Comparison of ENCODE assay signal across 8 cellular contexts in the genomic region with DNA sequence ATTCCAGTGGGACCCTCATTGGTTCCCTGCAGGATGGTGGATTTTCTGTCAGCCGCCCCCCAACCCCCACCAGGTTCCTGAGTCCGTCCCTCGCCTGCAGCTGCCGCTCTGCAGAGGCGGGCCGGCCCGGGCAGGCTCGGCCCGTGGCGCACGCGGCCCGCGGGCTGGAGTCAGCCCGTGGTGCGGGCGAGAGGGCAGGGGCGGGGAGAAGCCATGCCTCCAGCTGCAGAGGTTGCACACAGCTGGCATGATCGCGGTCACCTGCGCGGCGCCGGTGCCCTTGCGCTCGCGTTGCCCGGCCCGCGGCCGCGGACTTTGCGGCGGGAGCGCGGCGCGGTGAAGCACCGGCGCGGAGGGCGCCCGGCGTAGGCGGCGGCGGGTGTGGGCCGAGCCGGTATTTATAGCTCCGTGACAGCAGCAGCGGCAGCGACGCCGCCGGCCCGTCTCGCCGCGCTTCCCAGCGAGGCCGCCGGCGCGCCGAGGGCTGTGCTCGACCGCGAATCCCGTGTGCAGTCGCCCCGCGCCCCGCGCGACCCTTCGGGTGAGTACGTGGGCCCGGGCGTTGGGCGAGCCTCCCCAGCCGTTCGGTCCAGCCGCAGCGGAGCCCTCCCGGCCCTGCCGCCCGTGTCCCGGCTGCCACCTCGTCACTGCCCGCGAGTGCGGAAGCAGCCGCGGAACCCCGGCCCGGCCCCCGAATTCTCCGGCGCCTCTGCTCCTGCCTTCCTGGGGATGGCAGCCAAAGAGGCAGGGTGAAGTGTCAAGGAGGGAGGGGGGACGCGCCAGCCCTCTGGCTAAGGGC. TPM values are rescaled to one million over a fixed set of nuclear protein-coding genes. Genes with fewer than 3 reads are reported as not detected.
DNase-seq lines count a peak whose midpoint lies in the region; ATAC-seq and TF ChIP-seq lines count a peak whose summit lies in the region.

Gene TMEM117, plus strand, starts transcription at position 426 of the 799 bp plus-strand sequence.

- DNase-seq in NCI-H526 treated with DMSO at 0.1 percent for 48 hours (lab: John Stamatoyannopoulos, UW): peak; percentile 81
- peak; percentile 59 for DNase-seq in activated CD8-positive, alpha-beta memory T cell treated with anti-CD3 and anti-CD28 coated beads, Interleukin-2, amount 50 U/mL, for 4 hours
- DNase-seq in endothelial cell (ENCODE audit: low spot score): peak; percentile 48
- peak; percentile 69 to 82 (median 82) for DNase-seq in mucosa of descending colon
- DNase-seq in stimulated activated CD8-positive, alpha-beta memory T cell treated with anti-CD3 and anti-CD28 coated beads, Interleukin-4, amount 100 ng/mL, for 4 hours (ENCODE audit: low read depth in 2 of 2, low spot score in 1 of 2): peak; percentile 9 to 13

- no peaks in the 10 kb centered on the region for H3K9me3 Mint-ChIP-seq in endothelial cell (ENCODE audit: unreplicated experiment)

- peaks cover 3% of the 10 kb centered on the region for H3K27me3 Mint-ChIP-seq in endothelial cell (ENCODE audit: unreplicated experiment)

- H3K27me3 ChIP-seq in ACC112 (ENCODE audit: insufficient read depth, low read length): no peaks in the 10 kb centered on the region

- H3K27ac Mint-ChIP-seq in endothelial cell (ENCODE audit: unreplicated experiment): peak within 1 kb of the TSS; percentile 44

- peak within 1 kb of the TSS; percentile 52; the same call in 1 of the 2 replicates for H3K27ac ChIP-seq in ACC112 (ENCODE audit: low read depth, low read length)

- no peak for TF ChIP-seq CTCF in endothelial cell (IDR thresholded peaks at IDR 0.05; ENCODE audit: unreplicated experiment)
- no peak for TF ChIP-seq CTCF in mucosa of descending colon (IDR thresholded peaks at IDR 0.05)

- no peaks in the 10 kb centered on the region for H3K36me3 ChIP-seq in ACC112 (ENCODE audit: insufficient read depth, low read length)
- no peaks in the 10 kb centered on the region for H3K36me3 ChIP-seq in mucosa of descending colon (ENCODE audit: low read depth)

- peaks cover 6% of the 10 kb centered on the region for H3K36me3 Mint-ChIP-seq in endothelial cell (ENCODE audit: low read depth, unreplicated experiment)

- H3K79me2 ChIP-seq in ACC112 (ENCODE audit: control insufficient read depth, insufficient read depth, low read length, unreplicated experiment): no peaks in the 10 kb centered on the region

- H3K4me1 Mint-ChIP-seq in endothelial cell (ENCODE audit: unreplicated experiment): peaks cover 18% of the 10 kb centered on the region

- H3K4me1 ChIP-seq in ACC112 (ENCODE audit: control insufficient read depth, insufficient read depth, low read length, unreplicated experiment) (peaks cover 5% of the 10 kb centered on the region), mucosa of descending colon (ENCODE audit: low read depth) (peaks cover 5% of the 10 kb centered on the region)

- H3K4me3 ChIP-seq in ACC112 (ENCODE audit: low read depth, low read length) (peak within 1 kb of the TSS; percentile 93), mucosa of descending colon (peak within 1 kb of the TSS; percentile 65)

- intact Hi-C loops in mucosa of descending colon (cut with DNase I, micrococcal nuclease): loop anchor here in 1 of 2 donors (5.0 kb wide), 1 partner anchor 79 kb away; the partner anchor contains the start of genes IRAK4 and PUS7L

- peak; percentile 72 for ATAC-seq in GM18520 (IDR thresholded peaks at IDR 0.05; ENCODE audit: unreplicated experiment)
- ATAC-seq in HG03025 (IDR thresholded peaks at IDR 0.05; ENCODE audit: low FRiP score, unreplicated experiment): peak; percentile 80
- peak; percentile 92 for ATAC-seq in mucosa of descending colon

- H2AFZ ChIP-seq in ACC112 (ENCODE audit: low read length, unreplicated experiment): peak within 1 kb of the TSS; percentile 94

- no peaks in the 10 kb centered on the region for H3K9me3 ChIP-seq in mucosa of descending colon

- peak within 1 kb of the TSS; percentile 94 for H3K4me3 Mint-ChIP-seq in endothelial cell (ENCODE audit: unreplicated experiment)

RNA-seq across cellular contexts. Expression of gene TMEM117, which starts in this region (rescaled TPM):
- 0.80 TPM for total RNA-seq in endothelial cell (ENCODE audit: unreplicated experiment)
- total RNA-seq in mucosa of descending colon: 10 to 100 TPM; 10.1 to 15.2 (median 12.3) TPM

Comparison
In these comparisons a context has a peak if more than half of its experiments do, and no peak if none do; other contexts are left out.
1. Peak in every context shown above with its lines: DNase-seq, ATAC-seq, H3K4me3 ChIP-seq and H3K27ac ChIP-seq.
2. Peak in DNase-seq in endothelial cell; RNA of the gene not detected or under 1 TPM.
3. DNase-seq: peak in every context shown above with its lines; median percentile 82 in mucosa of descending colon; 81 in NCI-H526 treated with DMSO at 0.1 percent for 48 hours; 59 in activated CD8-positive, alpha-beta memory T cell treated with anti-CD3 and anti-CD28 coated beads, Interleukin-2, amount 50 U/mL, for 4 hours; 48 in endothelial cell; 11 in stimulated activated CD8-positive, alpha-beta memory T cell treated with anti-CD3 and anti-CD28 coated beads, Interleukin-4, amount 100 ng/mL, for 4 hours.